16 cellular contexts compared by ENCODE assay signal in genomic region chr5:175384724-175385552, GRCh38. TPM values are rescaled to one million over a fixed set of nuclear protein-coding genes. Genes with fewer than 3 reads are reported as not detected.
"Had no signal": no experiment of that assay in that cellular context is flagged by ENCODE, and none has a peak within 500 bp of the region (broad histone marks: within the 10 kb centered on the region; RNA-seq: fewer than 3 reads in every experiment).

No MANE protein-coding gene starts in this region.

- H3K4me1 ChIP-seq: thyroid gland, vagina had no signal

- H3K9me3 ChIP-seq: mucosa of descending colon, neutrophil, thyroid gland, vagina had no signal

- H3K27ac ChIP-seq: neutrophil, thyroid gland, vagina had no signal

- H3K4me3 ChIP-seq: mucosa of descending colon, thyroid gland, vagina had no signal

- DNase-seq: activated CD4-positive, alpha-beta T cell treated with anti-CD3 and anti-CD28 coated beads, Interleukin-2, amount 50 U/mL, for 48 hours; activated CD4-positive, CD25-positive, alpha-beta regulatory T cell treated with anti-CD3 and anti-CD28 coated beads, Interleukin-2, amount 50 U/mL, for 72 hours; activated gamma-delta T cell; activated naive CD8-positive, alpha-beta T cell treated with anti-CD3 and anti-CD28 coated beads, Interleukin-2, amount 10 ng/mL, durations not matched to agents 7 days and 5 days; activated T-cell treated with anti-CD3 and anti-CD28 coated beads, Interleukin-2, amount 50 U/mL, for 4 hours; endodermal cell; erythroblast; mucosa of descending colon; naive thymus-derived CD8-positive, alpha-beta T cell; right cardiac atrium; small intestine; thyroid gland had no signal

- H3K36me3 ChIP-seq: neutrophil, thyroid gland, vagina had no signal

- H3K27me3 ChIP-seq: thyroid gland, vagina had no signal

RNA-seq across cellular contexts. Expression of gene DRD1, which starts 59.0 kb away (rescaled TPM):
- total RNA-seq: activated naive CD8-positive, alpha-beta T cell treated with anti-CD3 and anti-CD28 coated beads, Interleukin-2, amount 10 ng/mL, durations not matched to agents 7 days and 5 days; bronchial epithelial cell; dermis microvascular lymphatic vessel endothelial cell; naive thymus-derived CD8-positive, alpha-beta T cell; right cardiac atrium; thyroid gland; vagina had no signal
- polyA plus RNA-seq: naive thymus-derived CD8-positive, alpha-beta T cell; right cardiac atrium had no signal
